ENCODE assay signal across 8 cellular contexts in genomic region chr3:168249048-168249538, GRCh38.
DNase-seq lines count a peak whose midpoint lies in the region; ATAC-seq and TF ChIP-seq lines count a peak whose summit lies in the region.

No MANE protein-coding gene starts in this region.

- TF ChIP-seq CTCF in HFFc6 (IDR thresholded peaks at IDR 0.05) (no peak), neural crest cell (conservative IDR thresholded peaks at IDR 0.05) (no peak)

- peak overlapping the region; percentile 89 for H3K4me3 Mint-ChIP-seq in HFFc6
- H3K4me3 Mint-ChIP-seq in neural crest cell: peak overlapping the region; percentile 96

- H3K27me3 Mint-ChIP-seq in HFFc6 (ENCODE audit: insufficient read depth) (peaks cover 20% of the 10 kb centered on the region), neural crest cell (ENCODE audit: low read depth) (peaks cover 8% of the 10 kb centered on the region)

- H3K27ac Mint-ChIP-seq in HFFc6 (no peak overlapping the region), neural crest cell (ENCODE audit: unreplicated experiment) (peak overlapping the region; percentile 95)

- H3K4me1 Mint-ChIP-seq in HFFc6 (ENCODE audit: low read depth) (peaks cover 17% of the 10 kb centered on the region), neural crest cell (peaks cover 25% of the 10 kb centered on the region)

- H3K9me3 Mint-ChIP-seq in HFFc6 (no peaks in the 10 kb centered on the region), neural crest cell (no peaks in the 10 kb centered on the region)

- ATAC-seq in HG02973 (IDR thresholded peaks at IDR 0.05; ENCODE audit: unreplicated experiment) (no peak), GM21576 (IDR thresholded peaks at IDR 0.05; ENCODE audit: unreplicated experiment) (no peak)

- H3K36me3 Mint-ChIP-seq in HFFc6 (ENCODE audit: low read depth) (no peaks in the 10 kb centered on the region), neural crest cell (ENCODE audit: low read depth) (peaks cover 5% of the 10 kb centered on the region)

- DNase-seq in NCI-H1092 treated with DMSO at 0.1 percent for 48 hours (lab: John Stamatoyannopoulos, UW): peak; percentile 68
- no peak for DNase-seq in NCI-H1092 (lab: John Stamatoyannopoulos, UW)
- no peak for DNase-seq in HFFc6
- peak; percentile 37 for DNase-seq in OCI-M1 (lab: John Stamatoyannopoulos, UW)
- peak; percentile 4 for DNase-seq in fibroblast of gingiva (ENCODE audit: low read depth)
- DNase-seq in neural crest cell (ENCODE audit: low read depth, low spot score): no peak

Comparison
In these comparisons a context has a peak if more than half of its experiments do, and no peak if none do; other contexts are left out.
1. DNase-seq: peak in NCI-H1092 treated with DMSO at 0.1 percent for 48 hours (single experiment), OCI-M1 (single experiment) and fibroblast of gingiva (single experiment); none in NCI-H1092 (single experiment), HFFc6 (single experiment) and neural crest cell (single experiment).